ENCODE assay signal across 27 cellular contexts in the genomic region with DNA sequence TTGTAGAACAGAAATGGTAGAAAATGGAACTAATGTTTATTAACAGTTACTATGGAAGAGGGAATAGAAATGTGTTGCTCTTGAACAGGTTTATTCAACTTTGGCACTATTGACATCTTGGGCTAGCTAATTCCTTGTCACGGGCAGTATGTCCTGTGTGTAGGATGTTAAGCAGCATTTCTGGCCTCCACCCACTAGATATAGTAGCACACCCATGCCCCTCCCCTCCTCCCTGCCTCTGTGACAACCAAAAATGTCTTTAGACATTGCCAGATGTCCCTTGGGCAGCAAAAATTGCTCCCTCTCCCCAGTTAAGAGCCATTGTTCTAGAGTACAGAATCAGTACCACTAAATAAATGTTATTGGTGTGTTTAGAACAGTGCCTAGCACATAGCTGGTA.
DNase-seq lines count a peak whose midpoint lies in the region; ATAC-seq and TF ChIP-seq lines count a peak whose summit lies in the region.
"Had no signal": no experiment of that assay in that cellular context is flagged by ENCODE, and none has a peak within 500 bp of the region (broad histone marks: within the 10 kb centered on the region; RNA-seq: fewer than 3 reads in every experiment).

No MANE protein-coding gene starts in this region.

- DNase-seq in Ammon's horn (ENCODE audit: low spot score) (peak; percentile 9), HEK293T (ENCODE audit: extremely low spot score) (peak; percentile 11), hepatic stellate cell (ENCODE audit: low spot score) (peak; percentile 9), osteoblast (ENCODE audit: insufficient read length, low spot score, missing footprints) (peak; percentile 18), occipital lobe (lab: John Stamatoyannopoulos, UW) (no peak)
- DNase-seq in activated naive CD4-positive, alpha-beta T cell treated with anti-CD3 and anti-CD28 coated beads, Interleukin-2, amount 10 ng/mL, durations not matched to agents 7 days and 5 days, result no peak
- DNase-seq: activated CD4-positive, alpha-beta memory T cell treated with anti-CD3 and anti-CD28 coated beads for 36 hours; activated CD4-positive, CD25-positive, alpha-beta regulatory T cell; activated effector memory CD4-positive, alpha-beta T cell treated with Interleukin-2 at 50 U/mL for 16 hours; activated naive CD8-positive, alpha-beta T cell treated with anti-CD3 and anti-CD28 coated beads, Interleukin-2, amount 10 ng/mL, durations not matched to agents 7 days and 5 days; Calu3; cerebellar nuclear complex; foreskin fibroblast; HFFc6; KBM-7; MG63; naive B cell; NCI-H1436; NCI-H446 treated with DMSO at 0.1 percent for 48 hours; OCI-M1; stimulated activated CD4-positive, alpha-beta T cell treated with anti-CD3 and anti-CD28 coated beads, Interleukin-12 subunit alpha, Interleukin-12 subunit beta, amount 100 ng/mL, for 4 hours; stimulated activated CD4-positive, alpha-beta T cell treated with anti-CD3 and anti-CD28 coated beads, Interleukin-4, amount 100 ng/mL, for 4 hours; stimulated activated naive CD8-positive, alpha-beta T cell treated with anti-CD3 and anti-CD28 coated beads, Interleukin-15, Interleukin-2, amounts not matched to agents 100 U/mL and 50 U/mL, for 24 hours; SW 1271 had no signal

- no peaks in the 10 kb centered on the region for H3K36me3 ChIP-seq in osteoblast (ENCODE audit: insufficient read depth, low read length)
- H3K36me3 ChIP-seq: MG63 had no signal

- no peaks in the 10 kb centered on the region for H3K36me3 Mint-ChIP-seq in activated naive CD4-positive, alpha-beta T cell treated with anti-CD3 and anti-CD28 coated beads, Interleukin-2, amount 10 ng/mL, durations not matched to agents 7 days and 5 days
- H3K36me3 Mint-ChIP-seq: activated CD4-positive, alpha-beta memory T cell treated with anti-CD3 and anti-CD28 coated beads for 36 hours; activated naive CD8-positive, alpha-beta T cell treated with anti-CD3 and anti-CD28 coated beads, Interleukin-2, amount 10 ng/mL, durations not matched to agents 7 days and 5 days; CD14-positive monocyte; naive B cell had no signal

- H3K9me3 Mint-ChIP-seq in activated naive CD4-positive, alpha-beta T cell treated with anti-CD3 and anti-CD28 coated beads, Interleukin-2, amount 10 ng/mL, durations not matched to agents 7 days and 5 days, result peaks cover 7% of the 10 kb centered on the region

- H3K4me3 ChIP-seq in osteoblast (ENCODE audit: insufficient read depth, low read length), result no peak overlapping the region
- H3K4me3 ChIP-seq: MG63 had no signal

- no peak overlapping the region for H2AFZ ChIP-seq in osteoblast (ENCODE audit: low read length)

- TF ChIP-seq CTCF in osteoblast (IDR thresholded peaks at IDR 0.05; ENCODE audit: extremely low read depth, low read depth, low read length), result no peak

- H3K4me1 Mint-ChIP-seq in activated naive CD4-positive, alpha-beta T cell treated with anti-CD3 and anti-CD28 coated beads, Interleukin-2, amount 10 ng/mL, durations not matched to agents 7 days and 5 days, result no peaks in the 10 kb centered on the region
- H3K4me1 Mint-ChIP-seq: activated naive CD8-positive, alpha-beta T cell treated with anti-CD3 and anti-CD28 coated beads, Interleukin-2, amount 10 ng/mL, durations not matched to agents 7 days and 5 days; CD14-positive monocyte; naive B cell had no signal

- no peaks in the 10 kb centered on the region for H3K27me3 Mint-ChIP-seq in activated naive CD4-positive, alpha-beta T cell treated with anti-CD3 and anti-CD28 coated beads, Interleukin-2, amount 10 ng/mL, durations not matched to agents 7 days and 5 days
- H3K27me3 Mint-ChIP-seq: activated CD4-positive, alpha-beta memory T cell treated with anti-CD3 and anti-CD28 coated beads for 36 hours; activated naive CD8-positive, alpha-beta T cell treated with anti-CD3 and anti-CD28 coated beads, Interleukin-2, amount 10 ng/mL, durations not matched to agents 7 days and 5 days; naive B cell had no signal

- H3K79me2 ChIP-seq in osteoblast (ENCODE audit: insufficient read depth, low read length), result no peaks in the 10 kb centered on the region

- peaks cover 28% of the 10 kb centered on the region for H3K9me3 ChIP-seq in osteoblast (ENCODE audit: low read depth, low read length)
- H3K9me3 ChIP-seq: MG63 had no signal

- no peak overlapping the region for H3K4me2 ChIP-seq in osteoblast (ENCODE audit: insufficient read depth, low read length)

- H3K4me1 ChIP-seq in osteoblast (ENCODE audit: insufficient read depth, low read length), result no peaks in the 10 kb centered on the region

- POLR2A ChIA-PET in HEK293T (lab: Yijun Ruan, JAX), result no interaction called here

- no peaks in the 10 kb centered on the region for H3K27me3 ChIP-seq in osteoblast (ENCODE audit: insufficient read depth, low read length)
- H3K27me3 ChIP-seq: MG63 had no signal

- CTCF ChIA-PET in HEK293T (lab: Yijun Ruan, JAX), result no interaction called here
- CTCF ChIA-PET in activated naive CD4-positive, alpha-beta T cell treated with anti-CD3 and anti-CD28 coated beads, Interleukin-2, amount 10 ng/mL, durations not matched to agents 7 days and 5 days (lab: Charles Lee), result no interaction called here

- no peak for ATAC-seq in GM19395 (IDR thresholded peaks at IDR 0.05; ENCODE audit: unreplicated experiment)
- ATAC-seq in GM21717 (IDR thresholded peaks at IDR 0.05; ENCODE audit: unreplicated experiment), result no peak
- ATAC-seq: stimulated activated naive CD8-positive, alpha-beta T cell treated with anti-CD3 and anti-CD28 coated beads, Interleukin-15, Interleukin-2, amounts not matched to agents 100 U/mL and 50 U/mL, for 24 hours had no signal

- no peak overlapping the region for H3K4me3 Mint-ChIP-seq in activated naive CD4-positive, alpha-beta T cell treated with anti-CD3 and anti-CD28 coated beads, Interleukin-2, amount 10 ng/mL, durations not matched to agents 7 days and 5 days
- H3K4me3 Mint-ChIP-seq: activated CD4-positive, alpha-beta memory T cell treated with anti-CD3 and anti-CD28 coated beads for 36 hours; activated naive CD8-positive, alpha-beta T cell treated with anti-CD3 and anti-CD28 coated beads, Interleukin-2, amount 10 ng/mL, durations not matched to agents 7 days and 5 days; CD14-positive monocyte; HFFc6; naive B cell had no signal

- H3K27ac Mint-ChIP-seq in activated naive CD4-positive, alpha-beta T cell treated with anti-CD3 and anti-CD28 coated beads, Interleukin-2, amount 10 ng/mL, durations not matched to agents 7 days and 5 days, result no peak overlapping the region
- H3K27ac Mint-ChIP-seq: activated CD4-positive, alpha-beta memory T cell treated with anti-CD3 and anti-CD28 coated beads for 36 hours; activated naive CD8-positive, alpha-beta T cell treated with anti-CD3 and anti-CD28 coated beads, Interleukin-2, amount 10 ng/mL, durations not matched to agents 7 days and 5 days; CD14-positive monocyte; HFFc6; naive B cell had no signal

- no peaks in the 10 kb centered on the region for H4K20me1 ChIP-seq in osteoblast (ENCODE audit: insufficient read depth, low read length)

- no peak overlapping the region for H3K27ac ChIP-seq in osteoblast (ENCODE audit: low read depth, low read length)

TF ChIP-seq in HEK293T, 16 proteins besides CTCF, POLR2A, EP300 and RAD21:
- TF ChIP-seq CTBP1 (IDR thresholded peaks at IDR 0.05; ENCODE audit: borderline replicate concordance) (no peak), SP1 (IDR thresholded peaks at IDR 0.05) (no peak), SUZ12 (IDR thresholded peaks at IDR 0.05) (no peak), ZNF384 (IDR thresholded peaks at IDR 0.05) (no peak), ELF4 (IDR thresholded peaks at IDR 0.05) (no peak), L3MBTL2 (conservative IDR thresholded peaks at IDR 0.05) (no peak), NFRKB (IDR thresholded peaks at IDR 0.05) (no peak), FOXK2 (IDR thresholded peaks at IDR 0.05) (no peak), HDGF (IDR thresholded peaks at IDR 0.05; ENCODE audit: borderline replicate concordance) (no peak), LEF1 (IDR thresholded peaks at IDR 0.05; ENCODE audit: borderline replicate concordance) (no peak), FOXA1 (IDR thresholded peaks at IDR 0.05) (no peak), FOXM1 (IDR thresholded peaks at IDR 0.05; ENCODE audit: borderline replicate concordance) (no peak), ARNT (IDR thresholded peaks at IDR 0.05) (no peak)
- TF ChIP-seq, protein P1, sequence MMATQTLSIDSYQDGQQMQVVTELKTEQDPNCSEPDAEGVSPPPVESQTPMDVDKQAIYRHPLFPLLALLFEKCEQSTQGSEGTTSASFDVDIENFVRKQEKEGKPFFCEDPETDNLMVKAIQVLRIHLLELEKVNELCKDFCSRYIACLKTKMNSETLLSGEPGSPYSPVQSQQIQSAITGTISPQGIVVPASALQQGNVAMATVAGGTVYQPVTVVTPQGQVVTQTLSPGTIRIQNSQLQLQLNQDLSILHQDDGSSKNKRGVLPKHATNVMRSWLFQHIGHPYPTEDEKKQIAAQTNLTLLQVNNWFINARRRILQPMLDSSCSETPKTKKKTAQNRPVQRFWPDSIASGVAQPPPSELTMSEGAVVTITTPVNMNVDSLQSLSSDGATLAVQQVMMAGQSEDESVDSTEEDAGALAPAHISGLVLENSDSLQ (IDR thresholded peaks at IDR 0.05), result no peak

Comparison
In these comparisons a context has a peak if more than half of its experiments do, and no peak if none do; other contexts are left out.
1. DNase-seq: peak in Ammon's horn (single experiment), HEK293T (single experiment), hepatic stellate cell (single experiment) and osteoblast (single experiment); none in activated naive CD4-positive, alpha-beta T cell treated with anti-CD3 and anti-CD28 coated beads, Interleukin-2, amount 10 ng/mL, durations not matched to agents 7 days and 5 days (single experiment) and occipital lobe (single experiment).